In genomic region chr10:118543714-118544400, GRCh38 we compare ENCODE assay signal across 9 cellular contexts. TPM values are rescaled to one million over a fixed set of nuclear protein-coding genes. Genes with fewer than 3 reads are reported as not detected.
DNase-seq lines count a peak whose midpoint lies in the region; ATAC-seq and TF ChIP-seq lines count a peak whose summit lies in the region.
"Had no signal": no experiment of that assay in that cellular context is flagged by ENCODE, and none has a peak within 500 bp of the region (broad histone marks: within the 10 kb centered on the region; RNA-seq: fewer than 3 reads in every experiment).

No MANE protein-coding gene starts in this region.

- TF ChIP-seq CTCF in lung (IDR thresholded peaks at IDR 0.05; ENCODE audit: control extremely low read depth, extremely low read depth): peak; percentile 12
- TF ChIP-seq CTCF in type B pancreatic cell (conservative IDR thresholded peaks at IDR 0.05): peak; percentile 67
- no peak for TF ChIP-seq CTCF in ovary (IDR thresholded peaks at IDR 0.05)

- intact Hi-C loops in ovary (cut with DNase I): no loop called here

- H3K27me3 Mint-ChIP-seq in T-cell: peaks cover 59 to 66% of the 10 kb centered on the region in 2 donors
- peaks cover 91% of the 10 kb centered on the region for H3K27me3 Mint-ChIP-seq in central memory CD8-positive, alpha-beta T cell
- H3K27me3 Mint-ChIP-seq in type B pancreatic cell: peaks cover 63% of the 10 kb centered on the region

- H3K27me3 ChIP-seq in lung (ENCODE audit: control insufficient read depth, insufficient read depth): no peaks in the 10 kb centered on the region
- H3K27me3 ChIP-seq in ovary: no peaks in the 10 kb centered on the region

- no peak for TF ChIP-seq EP300 in ovary (IDR thresholded peaks at IDR 0.05)

- no peaks in the 10 kb centered on the region for H3K4me1 Mint-ChIP-seq in T-cell
- H3K4me1 Mint-ChIP-seq in central memory CD8-positive, alpha-beta T cell: no peaks in the 10 kb centered on the region
- H3K4me1 Mint-ChIP-seq in type B pancreatic cell (ENCODE audit: unreplicated experiment): no peaks in the 10 kb centered on the region

- DNase-seq in DMS114 treated with DMSO at 0.1 percent for 48 hours (lab: John Stamatoyannopoulos, UW; ENCODE audit: unreplicated experiment) (peak; percentile 23), M059J (ENCODE audit: low read depth) (peak; percentile 51), T-cell (peak in 26 of 34 experiments; percentile 9 to 38 (median 24)), lung (ENCODE audit: low spot score) (peak; percentile 35), type B pancreatic cell (ENCODE audit: extremely low spot score, unreplicated experiment) (peak; percentile 73), ovary (no peak)
- no peak for DNase-seq in central memory CD8-positive, alpha-beta T cell (ENCODE audit: low spot score in 2 of 2)

- H3K27ac Mint-ChIP-seq in T-cell: no peak overlapping the region
- no peak overlapping the region for H3K27ac Mint-ChIP-seq in central memory CD8-positive, alpha-beta T cell (ENCODE audit: low read depth)
- no peak overlapping the region for H3K27ac Mint-ChIP-seq in type B pancreatic cell

- H3K36me3 Mint-ChIP-seq in T-cell (no peaks in the 10 kb centered on the region), type B pancreatic cell (no peaks in the 10 kb centered on the region)
- H3K36me3 Mint-ChIP-seq in central memory CD8-positive, alpha-beta T cell (ENCODE audit: insufficient read depth): no peaks in the 10 kb centered on the region

- H3K9me3 ChIP-seq in lung (ENCODE audit: control insufficient read depth in 2 of 2, insufficient read depth in 1 of 2, low read length in 1 of 2): peaks cover 0 to 5% of the 10 kb centered on the region in 2 donors
- no peaks in the 10 kb centered on the region for H3K9me3 ChIP-seq in ovary

- no peak for TF ChIP-seq POLR2A in ovary (IDR thresholded peaks at IDR 0.05)

- H3K36me3 ChIP-seq in lung (ENCODE audit: control insufficient read depth in 2 of 2, insufficient read depth in 2 of 2, low read length in 2 of 2) (no peaks in the 10 kb centered on the region), ovary (no peaks in the 10 kb centered on the region)

- H3K4me3 ChIP-seq in lung: no peak overlapping the region
- no peak overlapping the region for H3K4me3 ChIP-seq in ovary
- H3K4me3 ChIP-seq: SK-N-MC had no signal

- 28 to 33% methylated on average over 13 of the region's 13 CpGs for WGBS in lung, 2 donors
- 21 to 34% (median 31%) methylated on average over 13 of the region's 13 CpGs for WGBS in ovary, 3 donors

- CTCF ChIA-PET in T-cell (lab: Charles Lee): interaction anchor here (0.5 to 1.1 kb wide), 3 partner anchors 10 to 1047 kb away, joined by 3 to 4 read pairs (median 3); no protein-coding TSS in a partner anchor

- POLR2A ChIA-PET in T-cell (lab: Charles Lee): no interaction called here

- H3K9me3 Mint-ChIP-seq in T-cell (no peaks in the 10 kb centered on the region), type B pancreatic cell (no peaks in the 10 kb centered on the region)
- H3K9me3 Mint-ChIP-seq in central memory CD8-positive, alpha-beta T cell: no peaks in the 10 kb centered on the region

- H3K4me3 Mint-ChIP-seq in T-cell (no peak overlapping the region), type B pancreatic cell (no peak overlapping the region)
- no peak overlapping the region for H3K4me3 Mint-ChIP-seq in central memory CD8-positive, alpha-beta T cell

- no peak overlapping the region for H3K27ac ChIP-seq in lung (ENCODE audit: low read depth in 1 of 2, low read length in 1 of 2)
- no peak overlapping the region for H3K27ac ChIP-seq in ovary
- H3K27ac ChIP-seq: SK-N-MC had no signal

- H3K4me1 ChIP-seq in lung (ENCODE audit: control insufficient read depth in 2 of 2, insufficient read depth in 2 of 2, low read length in 2 of 2) (no peaks in the 10 kb centered on the region), ovary (ENCODE audit: insufficient read depth) (no peaks in the 10 kb centered on the region)

- ATAC-seq in GM21360 (IDR thresholded peaks at IDR 0.05; ENCODE audit: unreplicated experiment): peak; percentile 60
- ATAC-seq in T-cell (replicated peaks in 1 of 4): peak; percentile 48 to 74 (median 67)
- peak; percentile 56 for ATAC-seq in central memory CD8-positive, alpha-beta T cell (replicated peaks; ENCODE audit: extremely low read depth, poor library complexity, severe bottlenecking)
- ATAC-seq in lung (ENCODE audit: insufficient read depth, low FRiP score): no peak

RNA-seq across cellular contexts. Expression of gene PRLHR, which starts 51.6 kb away (rescaled TPM):
- total RNA-seq in M059J (2014; rRNA removed; shearing (Covaris generic)): not detected in 2 replicates
- total RNA-seq in T-cell: not detected
- total RNA-seq in lung: not detected
- polyA plus RNA-seq in lung: not detected
- 2.6 and 3.3 TPM in 2 replicates for total RNA-seq in type B pancreatic cell (ENCODE audit: low replicate concordance)
- total RNA-seq in ovary: under 1 TPM in 2 of 7 donors, not detected in 5; 0.20 to 0.57 TPM
- polyA plus RNA-seq in ovary: under 1 TPM; 0.06 to 0.08 TPM

Comparison
In these comparisons a context has a peak if more than half of its experiments do, and no peak if none do; other contexts are left out.
1. DNase-seq: peak in DMS114 treated with DMSO at 0.1 percent for 48 hours (single experiment), M059J (single experiment), T-cell (26 of 34), lung (single experiment) and type B pancreatic cell (single experiment); none in central memory CD8-positive, alpha-beta T cell (0 of 2) and ovary (0 of 5).
2. CTCF ChIP-seq: peak in lung (single experiment) and type B pancreatic cell (single experiment); none in ovary (0 of 3).